In genomic region chr19:39218230-39219007, GRCh38 we compare ENCODE assay signal across 20 cellular contexts. TPM values are rescaled to one million over a fixed set of nuclear protein-coding genes. Genes with fewer than 3 reads are reported as not detected.
A peak's percentile ranks its signal among the peaks of the same experiment; 100 is the strongest.
DNase-seq lines count a peak whose midpoint lies in the region; TF ChIP-seq lines count a peak whose summit lies in the region.
"Had no signal": no experiment of that assay in that cellular context is flagged by ENCODE, and none has a peak within 500 bp of the region (broad histone marks: within the 10 kb centered on the region; RNA-seq: fewer than 3 reads in every experiment).

No MANE protein-coding gene starts in this region.

- peaks cover 2% of the 10 kb centered on the region; the same call in 1 of the 2 replicates for H3K9me3 ChIP-seq in HEK293 (ENCODE audit: control insufficient read depth, insufficient read depth, low read depth, low read length)
- peaks cover 4% of the 10 kb centered on the region for H3K9me3 ChIP-seq in trophoblast cell (ENCODE audit: insufficient read depth, low read depth, low read length)
- H3K9me3 ChIP-seq in Caco-2: peaks cover 11% of the 10 kb centered on the region

- H3K79me2 ChIP-seq in trophoblast cell (ENCODE audit: control insufficient read depth, insufficient read depth, low read length, poor library complexity): no peaks in the 10 kb centered on the region

- H3K18ac ChIP-seq in trophoblast cell (ENCODE audit: low read length): no peak overlapping the region

- no peak overlapping the region for H4K8ac ChIP-seq in trophoblast cell (ENCODE audit: low read depth, low read length)

- H3K79me1 ChIP-seq in trophoblast cell (ENCODE audit: low read length): no peaks in the 10 kb centered on the region

- H2BK120ac ChIP-seq in trophoblast cell (ENCODE audit: insufficient read depth, low read length, poor library complexity): no peak overlapping the region

- TF ChIP-seq CTCF in HEK293 (tag by site-specific recombination; IDR thresholded peaks at IDR 0.05): no peak
- TF ChIP-seq CTCF in Caco-2 (IDR thresholded peaks at IDR 0.05; ENCODE audit: insufficient read depth in 1 of 2, low read depth in 1 of 2, low read length in 1 of 2, severe bottlenecking in 1 of 2, unreplicated experiment in 1 of 2): no peak

- peak; percentile 62 for DNase-seq in NCI-H2227 (lab: John Stamatoyannopoulos, UW; ENCODE audit: unreplicated experiment)
- DNase-seq in NCI-H2227 treated with DMSO at 0.1 percent for 48 hours (lab: John Stamatoyannopoulos, UW): no peak
- DNase-seq in NCI-H82 (lab: John Stamatoyannopoulos, UW): peak; percentile 97
- no peak for DNase-seq in trophoblast cell
- DNase-seq in Caco-2: no peak
- DNase-seq in NCI-H146 treated with DMSO at 0.1 percent for 48 hours (lab: John Stamatoyannopoulos, UW; ENCODE audit: unreplicated experiment): no peak
- DNase-seq: CD4-positive, alpha-beta memory T cell; DMS79 treated with DMSO at 0.1 percent for 48 hours; IMR-90; Karpas-422; NCI-H1048; NCI-H1694 treated with DMSO at 0.1 percent for 48 hours; NCI-H510A; SIG-M5; T-cell had no signal

- no peak overlapping the region for H3K23ac ChIP-seq in trophoblast cell (ENCODE audit: low read length)

- no peak overlapping the region for H3K4me3 Mint-ChIP-seq in Caco-2 (ENCODE audit: unreplicated experiment)
- H3K4me3 Mint-ChIP-seq: CD4-positive, alpha-beta memory T cell; T-cell had no signal

- H3K36me3 ChIP-seq in HEK293 (ENCODE audit: control insufficient read depth in 2 of 2, insufficient read depth in 1 of 2, low read length in 2 of 2) (no peaks in the 10 kb centered on the region; a peak in 1 of 3 replicates), trophoblast cell (ENCODE audit: control insufficient read depth in 1 of 2, insufficient read depth in 2 of 2, low read length in 2 of 2) (no peaks in the 10 kb centered on the region), Caco-2 (ENCODE audit: control insufficient read depth, insufficient read depth, low read length) (no peaks in the 10 kb centered on the region)
- H3K36me3 ChIP-seq: BLaER1 had no signal

- no peak overlapping the region for H4K91ac ChIP-seq in trophoblast cell (ENCODE audit: low read depth, low read length)

- H2BK12ac ChIP-seq in trophoblast cell (ENCODE audit: low read length): no peak overlapping the region

- POLR2A ChIA-PET in HEK293 (lab: Yijun Ruan, JAX): no interaction called here
- POLR2A ChIA-PET in Caco-2 (lab: Charles Lee): no interaction called here

- H3K4me2 ChIP-seq in trophoblast cell (ENCODE audit: low read length): no peak overlapping the region
- H3K4me2 ChIP-seq: BLaER1 had no signal

- H3K27me3 ChIP-seq in trophoblast cell (ENCODE audit: insufficient read depth, low read length): no peaks in the 10 kb centered on the region
- H3K27me3 ChIP-seq in Caco-2 (replicated peaks; ENCODE audit: control insufficient read depth, insufficient read depth, low read length): no peaks in the 10 kb centered on the region
- H3K27me3 ChIP-seq: BLaER1 had no signal

- BruUV-seq in Caco-2 (replicated peaks; lab: Mats Ljungman, UMichigan): no TSS peak

- H2AFZ ChIP-seq in trophoblast cell (ENCODE audit: insufficient read depth, low read length, poor library complexity): no peak overlapping the region

- intact Hi-C loops in Caco-2 (cut with micrococcal nuclease; ENCODE audit: unreplicated experiment): no loop called here

- peak overlapping the region; percentile 75 for H3K9ac ChIP-seq in trophoblast cell (ENCODE audit: low read length)
- H3K9ac ChIP-seq: BLaER1 had no signal

- no peak overlapping the region for H2BK5ac ChIP-seq in trophoblast cell (ENCODE audit: low read depth, low read length, poor library complexity)

- peaks cover 13% of the 10 kb centered on the region for H3K9me3 Mint-ChIP-seq in Caco-2 (ENCODE audit: unreplicated experiment)
- H3K9me3 Mint-ChIP-seq: T-cell had no signal

- H3K27me3 Mint-ChIP-seq in Caco-2 (ENCODE audit: insufficient read depth, unreplicated experiment): no peaks in the 10 kb centered on the region

- no peak overlapping the region for H3K4me3 ChIP-seq in HEK293 (ENCODE audit: low read depth, low read length)
- H3K4me3 ChIP-seq in trophoblast cell (ENCODE audit: low read depth, low read length): no peak overlapping the region
- no peak overlapping the region for H3K4me3 ChIP-seq in Caco-2 (ENCODE audit: low read depth, low read length)
- H3K4me3 ChIP-seq: BLaER1 had no signal

- no peak overlapping the region for H3K4ac ChIP-seq in trophoblast cell (ENCODE audit: low read depth, low read length)

- H3K4me1 ChIP-seq in HEK293 (ENCODE audit: control insufficient read depth, insufficient read depth, low read length) (no peaks in the 10 kb centered on the region), trophoblast cell (ENCODE audit: control insufficient read depth in 1 of 2, insufficient read depth in 2 of 2, low read length in 2 of 2) (no peaks in the 10 kb centered on the region), Caco-2 (no peaks in the 10 kb centered on the region)

- no peak overlapping the region for H3K14ac ChIP-seq in trophoblast cell (ENCODE audit: low read length)

- no CpG with 5 or more reads among the region's 15 CpGs for WGBS in trophoblast cell (ENCODE audit: extremely low coverage, insufficient coverage, insufficient read length)

- CTCF ChIA-PET in HEK293 (lab: Yijun Ruan, JAX): interaction anchor here (0.6 to 5.2 kb wide), 8 partner anchors 32 to 1158 kb away, joined by 3 to 25 read pairs (median 3); no protein-coding TSS in a partner anchor
- CTCF ChIA-PET in Caco-2 (lab: Charles Lee): interaction anchor here (0.6 kb wide), 1 partner anchor 14 kb away, joined by 3 read pairs; no protein-coding TSS in a partner anchor

- H3K4me1 Mint-ChIP-seq in Caco-2 (ENCODE audit: low read depth, unreplicated experiment): no peaks in the 10 kb centered on the region
- H3K4me1 Mint-ChIP-seq: CD4-positive, alpha-beta memory T cell; T-cell had no signal

- peaks cover 5% of the 10 kb centered on the region for H3K36me3 Mint-ChIP-seq in Caco-2 (ENCODE audit: insufficient read depth, unreplicated experiment)
- H3K36me3 Mint-ChIP-seq: CD4-positive, alpha-beta memory T cell; T-cell had no signal

- H3K27ac Mint-ChIP-seq in Caco-2 (ENCODE audit: unreplicated experiment): no peak overlapping the region
- H3K27ac Mint-ChIP-seq: CD4-positive, alpha-beta memory T cell; T-cell had no signal

- no peak overlapping the region for H3K27ac ChIP-seq in HEK293 (ENCODE audit: extremely low read depth, low read depth, low read length)
- no peak overlapping the region for H3K27ac ChIP-seq in trophoblast cell (ENCODE audit: low read depth, low read length)
- H3K27ac ChIP-seq: BLaER1 had no signal

- no peak overlapping the region for H4K12ac ChIP-seq in trophoblast cell (ENCODE audit: low read depth, low read length)

- no peak overlapping the region for H2AK5ac ChIP-seq in trophoblast cell (ENCODE audit: low read length)

TF ChIP-seq in HEK293, 187 proteins besides CTCF, POLR2A, EP300 and RAD21 (continues in another document):
- no peak for TF ChIP-seq ZBTB44 (tag by site-specific recombination; IDR thresholded peaks at IDR 0.05)
- no peak for TF ChIP-seq PATZ1 (tag by site-specific recombination; IDR thresholded peaks at IDR 0.05)
- TF ChIP-seq ZNF175 (tag by site-specific recombination; IDR thresholded peaks at IDR 0.05): no peak
- no peak for TF ChIP-seq HOXA7 (CRISPR knock-in tag; IDR thresholded peaks at IDR 0.05; ENCODE audit: borderline replicate concordance)
- no peak for TF ChIP-seq ZNF223 (tag by site-specific recombination; IDR thresholded peaks at IDR 0.05)
- TF ChIP-seq ZNF423 (tag by site-specific recombination; IDR thresholded peaks at IDR 0.05): no peak
- TF ChIP-seq EGR2 (tag by site-specific recombination; IDR thresholded peaks at IDR 0.05; ENCODE audit: low read depth): no peak
- no peak for TF ChIP-seq ZNF626 (tag by site-specific recombination; IDR thresholded peaks at IDR 0.05)
- TF ChIP-seq SCRT1 (tag by site-specific recombination; IDR thresholded peaks at IDR 0.05; ENCODE audit: borderline replicate concordance): no peak
- no peak for TF ChIP-seq ZNF558 (tag by site-specific recombination; IDR thresholded peaks at IDR 0.05)
- no peak for TF ChIP-seq OSR2 (tag by site-specific recombination; IDR thresholded peaks at IDR 0.05)

RNA-seq across cellular contexts. Expression of gene SYCN, which starts 14.4 kb away (rescaled TPM):
- not detected in 2 replicates for polyA plus RNA-seq in trophoblast cell (2013)
- not detected in 2 replicates for total RNA-seq in Caco-2 (2022)
- total RNA-seq: A673; CD4-positive, alpha-beta memory T cell; IMR-90; MCF 10A; OCI-LY7 had no signal
- polyA plus RNA-seq: CD4-positive, alpha-beta memory T cell; IMR-90 had no signal

RNA-seq across cellular contexts. Expression of gene NCCRP1, which starts 21.7 kb away (rescaled TPM):
- polyA plus RNA-seq in trophoblast cell (2013): 5.0 and 5.2 TPM in 2 replicates
- 0.39 and 0.84 TPM in 2 replicates for total RNA-seq in Caco-2 (2022)
- total RNA-seq: A673; CD4-positive, alpha-beta memory T cell; IMR-90; MCF 10A; OCI-LY7 had no signal
- polyA plus RNA-seq: CD4-positive, alpha-beta memory T cell; IMR-90 had no signal

RNA-seq across cellular contexts. Expression of gene IFNL3, which starts 26.4 kb away (rescaled TPM):
- polyA plus RNA-seq in trophoblast cell (2013): 0.11 TPM in 1 of 2 replicates, not detected in the other
- total RNA-seq in Caco-2 (2022): not detected in 2 replicates
- total RNA-seq: A673; CD4-positive, alpha-beta memory T cell; IMR-90; MCF 10A; OCI-LY7; T-cell had no signal
- polyA plus RNA-seq: CD4-positive, alpha-beta memory T cell; IMR-90 had no signal

RNA-seq across cellular contexts. Expression of gene IFNL4, which starts 30.2 kb away (rescaled TPM):
- not detected in 2 replicates for polyA plus RNA-seq in trophoblast cell (2013)
- total RNA-seq in Caco-2 (2022): not detected in 2 replicates
- total RNA-seq: A673; CD4-positive, alpha-beta memory T cell; IMR-90; MCF 10A; OCI-LY7; T-cell had no signal
- polyA plus RNA-seq: CD4-positive, alpha-beta memory T cell; IMR-90 had no signal

RNA-seq across cellular contexts. Expression of gene IFNL2, which starts 49.8 kb away (rescaled TPM):
- 0.07 TPM in 1 of 2 replicates, not detected in the other for polyA plus RNA-seq in trophoblast cell (2013)
- not detected in 2 replicates for total RNA-seq in Caco-2 (2022)
- total RNA-seq: A673; CD4-positive, alpha-beta memory T cell; IMR-90; MCF 10A; OCI-LY7; T-cell had no signal
- polyA plus RNA-seq: CD4-positive, alpha-beta memory T cell; IMR-90 had no signal

Comparison
In these comparisons a context has a peak if more than half of its experiments do, and no peak if none do; other contexts are left out.
1. DNase-seq: peak in NCI-H2227 (single experiment) and NCI-H82 (single experiment); none in NCI-H2227 treated with DMSO at 0.1 percent for 48 hours (single experiment), trophoblast cell (0 of 2), Caco-2 (0 of 2) and NCI-H146 treated with DMSO at 0.1 percent for 48 hours (single experiment).